Comparison of ENCODE assay signal across 20 cellular contexts in the genomic region with DNA sequence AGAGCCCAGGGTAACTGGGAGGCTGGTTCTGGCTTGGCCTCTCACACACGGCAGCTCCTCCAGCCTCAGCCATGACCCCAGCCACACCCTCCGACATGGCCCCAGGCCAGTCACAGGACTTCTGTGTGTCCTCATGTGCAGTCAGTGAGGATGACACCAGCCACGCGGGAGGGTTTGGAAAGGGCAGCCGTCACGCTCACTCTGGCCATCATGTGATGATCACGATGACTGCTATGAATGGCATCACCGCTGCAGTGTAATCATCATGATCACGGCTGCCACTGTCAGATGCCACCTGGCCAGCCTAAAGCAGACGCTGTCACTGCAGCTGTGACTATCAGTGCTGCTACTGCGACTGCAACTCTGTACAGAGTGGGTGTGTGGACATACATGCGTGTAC.
"Had no signal": no experiment of that assay in that cellular context is flagged by ENCODE, and none has a peak within 500 bp of the region (broad histone marks: within the 10 kb centered on the region; RNA-seq: fewer than 3 reads in every experiment).

No MANE protein-coding gene starts in this region.

- ATAC-seq: HepG2 had no signal

- DNase-seq: IMR-90, Karpas-422, KG1, MG63, NCI-H1092, NCI-H1105 treated with DMSO at 0.1 percent for 48 hours, NCI-H1436, NCI-H187, NCI-H2029 treated with DMSO at 0.1 percent for 48 hours, NCI-H2171 treated with DMSO at 0.1 percent for 48 hours, NCI-H345, NCI-H446 treated with DMSO at 0.1 percent for 48 hours, NCI-H510A treated with DMSO at 0.1 percent for 48 hours, NCI-H526, NCI-H774, Right ventricle myocardium superior, RPMI8226, SJCRH30 had no signal

- H3K27ac ChIP-seq: SJCRH30, SK-N-MC had no signal

- H3K4me1 ChIP-seq: SJCRH30 had no signal

- H3K4me3 ChIP-seq: MG63, SJCRH30, SK-N-MC had no signal

- H3K9me3 ChIP-seq: MG63, SJCRH30 had no signal

- H3K36me3 ChIP-seq: MG63, SJCRH30 had no signal
